Comparison of ENCODE assay signal across 10 cellular contexts in the genomic region with DNA sequence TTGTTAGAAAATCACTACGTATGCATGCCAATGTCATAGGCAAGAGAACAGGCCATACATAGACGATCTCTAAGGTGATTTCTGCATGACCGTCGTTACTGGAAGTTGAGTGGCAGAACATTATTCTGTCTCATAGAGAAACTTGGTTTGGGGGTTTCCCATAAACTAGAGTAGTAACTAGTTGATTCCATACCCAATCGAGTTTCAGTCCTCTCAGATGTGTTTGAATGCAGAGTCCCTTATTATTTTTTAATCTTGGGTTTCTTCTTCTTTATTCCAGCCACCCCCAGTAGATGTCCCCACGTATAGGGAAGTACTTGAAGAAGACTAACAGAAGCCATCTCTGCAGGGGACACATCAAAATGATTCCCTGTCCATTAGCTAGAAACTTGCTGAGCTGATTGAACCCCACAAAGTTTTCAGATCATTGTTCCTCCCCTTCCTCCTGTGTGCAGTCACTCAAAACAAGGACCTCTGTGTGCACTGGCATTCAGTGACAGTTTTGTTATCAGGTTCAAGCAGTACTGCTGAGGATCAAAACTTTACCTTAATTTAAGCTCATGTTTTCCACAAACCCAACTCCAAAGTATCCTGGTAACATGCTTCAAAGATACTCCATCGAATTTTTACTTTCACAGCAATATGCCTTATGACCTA.
A peak's percentile ranks its signal among the peaks of the same experiment; 100 is the strongest.
DNase-seq lines count a peak whose midpoint lies in the region; ATAC-seq and FAIRE-seq lines count a peak whose summit lies in the region.
"Had no signal": no experiment of that assay in that cellular context is flagged by ENCODE, and none has a peak within 500 bp of the region (broad histone marks: within the 10 kb centered on the region; RNA-seq: fewer than 3 reads in every experiment).

No MANE protein-coding gene starts in this region.

- no peaks in the 10 kb centered on the region for H3K4me1 Mint-ChIP-seq in effector memory CD8-positive, alpha-beta T cell (ENCODE audit: low read depth in 2 of 2)

- no peak overlapping the region for H3K27ac Mint-ChIP-seq in effector memory CD8-positive, alpha-beta T cell
- H3K27ac Mint-ChIP-seq: naive thymus-derived CD4-positive, alpha-beta T cell had no signal

- H3K27me3 Mint-ChIP-seq in effector memory CD8-positive, alpha-beta T cell: peaks cover 0 to 13% of the 10 kb centered on the region in 2 donors

- DNase-seq in GM18507 (ENCODE audit: extremely low spot score, insufficient read length, low read depth): peak; percentile 8
- no peak for DNase-seq in effector memory CD8-positive, alpha-beta T cell
- DNase-seq in DMS114 treated with DMSO at 0.1 percent for 48 hours (lab: John Stamatoyannopoulos, UW; ENCODE audit: unreplicated experiment): no peak
- DNase-seq in putamen (ENCODE audit: low spot score): no peak
- DNase-seq: naive thymus-derived CD4-positive, alpha-beta T cell; NCI-H524 had no signal

- no peak overlapping the region for H3K4me3 Mint-ChIP-seq in effector memory CD8-positive, alpha-beta T cell
- H3K4me3 Mint-ChIP-seq: naive thymus-derived CD4-positive, alpha-beta T cell had no signal

- FAIRE-seq in GM18507 (lab: Jason Lieb, UNC): peak; percentile 79

- no peaks in the 10 kb centered on the region for H3K9me3 Mint-ChIP-seq in effector memory CD8-positive, alpha-beta T cell

- ATAC-seq in GM21423 (IDR thresholded peaks at IDR 0.05; ENCODE audit: unreplicated experiment) (peak; percentile 75), HG03520 (IDR thresholded peaks at IDR 0.05; ENCODE audit: unreplicated experiment) (peak; percentile 81), GM21526 (IDR thresholded peaks at IDR 0.05; ENCODE audit: low FRiP score, unreplicated experiment) (no peak), HG03025 (IDR thresholded peaks at IDR 0.05; ENCODE audit: low FRiP score, unreplicated experiment) (no peak)
- peak; percentile 37 for ATAC-seq in effector memory CD8-positive, alpha-beta T cell (replicated peaks)
- ATAC-seq: naive thymus-derived CD4-positive, alpha-beta T cell had no signal

- H3K36me3 Mint-ChIP-seq in effector memory CD8-positive, alpha-beta T cell (ENCODE audit: insufficient read depth): no peaks in the 10 kb centered on the region
- H3K36me3 Mint-ChIP-seq: naive thymus-derived CD4-positive, alpha-beta T cell had no signal

Comparison
In these comparisons a context has a peak if more than half of its experiments do, and no peak if none do; other contexts are left out.
1. ATAC-seq: peak in GM21423 (single experiment), HG03520 (single experiment) and effector memory CD8-positive, alpha-beta T cell (single experiment); none in GM21526 (single experiment) and HG03025 (single experiment).